Comparison of ENCODE assay signal across 8 cellular contexts in the genomic region with DNA sequence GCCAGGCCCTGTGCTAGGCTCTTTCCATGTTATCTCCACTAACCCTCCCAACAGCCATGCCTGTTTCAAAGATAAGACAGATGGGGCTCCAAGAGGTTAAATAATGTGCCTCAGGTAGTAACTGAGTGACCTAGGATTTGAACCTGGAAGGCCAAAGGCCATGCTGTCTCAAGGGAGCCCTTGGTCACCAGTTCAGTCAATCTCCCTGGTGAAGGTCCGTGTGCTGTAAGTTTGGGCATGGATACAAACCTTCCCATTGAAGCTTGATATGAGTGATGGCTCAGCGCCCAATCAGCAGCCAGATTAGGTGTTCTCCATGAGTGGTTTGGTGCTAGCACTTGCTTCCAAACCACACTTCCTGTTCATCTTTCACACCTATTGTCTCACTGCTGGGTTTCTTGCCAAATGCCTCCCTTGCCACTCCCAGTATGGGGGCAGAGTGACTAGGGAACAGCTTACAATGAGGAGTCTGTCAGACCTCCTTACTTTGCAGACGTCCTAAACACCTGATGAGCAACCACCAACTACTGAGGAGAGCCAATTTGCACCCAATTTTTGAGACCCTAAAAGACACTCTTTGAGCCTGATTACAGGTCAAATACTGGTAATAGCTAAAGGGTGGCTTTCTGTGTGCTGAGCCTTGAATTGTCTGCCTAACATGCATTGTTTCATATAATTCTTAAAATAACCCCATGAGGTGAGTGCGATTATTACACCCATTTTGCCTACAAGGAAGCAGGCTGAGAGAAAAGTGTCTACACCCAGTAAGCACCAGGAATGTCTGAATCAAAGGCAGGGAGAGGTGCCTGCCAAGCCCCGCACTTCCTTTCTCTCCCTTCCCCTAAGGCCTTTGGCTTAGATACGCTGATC. TPM values are rescaled to one million over a fixed set of nuclear protein-coding genes. Genes with fewer than 3 reads are reported as not detected.
DNase-seq lines count a peak whose midpoint lies in the region; ATAC-seq and TF ChIP-seq lines count a peak whose summit lies in the region.

No MANE protein-coding gene starts in this region.

- no peaks in the 10 kb centered on the region for H3K36me3 ChIP-seq in tibial artery

- peaks cover 0 to 10% (median 0%) of the 10 kb centered on the region in 4 donors for H3K4me1 ChIP-seq in tibial artery

- H3K9me3 Mint-ChIP-seq in naive thymus-derived CD8-positive, alpha-beta T cell, result no peaks in the 10 kb centered on the region

- intact Hi-C loops in Right ventricle myocardium inferior (cut with DNase I), result no loop called here
- intact Hi-C loops in cardiac septum (cut with DNase I), result no loop called here
- intact Hi-C loops in tibial artery (cut with DNase I; ENCODE audit: low total_unique reads), result loop anchor here (5.0 kb wide), 1 partner anchor 33 kb away; no protein-coding TSS in a partner anchor

- peak overlapping the region in 8 of 10 donors; percentile 7 to 70 (median 49) for H3K4me3 Mint-ChIP-seq in naive thymus-derived CD8-positive, alpha-beta T cell

- DNase-seq in Right ventricle myocardium inferior (ENCODE audit: missing footprints) (peak; percentile 79), cardiac septum (ENCODE audit: low spot score) (no peak), HT-29 (ENCODE audit: low spot score) (peak; percentile 86), T-helper 9 cell (peak; percentile 49), choroid plexus epithelial cell (ENCODE audit: low read depth) (peak; percentile 66), tibial artery (no peak)
- DNase-seq in naive thymus-derived CD8-positive, alpha-beta T cell, result peak in 9 of 10 donors; percentile 19 to 67 (median 37)

- TF ChIP-seq CTCF in choroid plexus epithelial cell (conservative IDR thresholded peaks at IDR 0.05; ENCODE audit: low read depth, low read length) (peak; percentile 24), tibial artery (IDR thresholded peaks at IDR 0.05) (no peak)

- H3K9me3 ChIP-seq in tibial artery, result no peaks in the 10 kb centered on the region

- peaks cover 34 to 69% (median 58%) of the 10 kb centered on the region in 4 donors for H3K4me1 Mint-ChIP-seq in naive thymus-derived CD8-positive, alpha-beta T cell

- no peaks in the 10 kb centered on the region for H3K27me3 ChIP-seq in tibial artery

- H3K27me3 Mint-ChIP-seq in naive thymus-derived CD8-positive, alpha-beta T cell, result peaks cover 0 to 2% (median 0%) of the 10 kb centered on the region in 5 donors

- no peaks in the 10 kb centered on the region for H3K36me3 Mint-ChIP-seq in naive thymus-derived CD8-positive, alpha-beta T cell

- POLR2A ChIA-PET in naive thymus-derived CD8-positive, alpha-beta T cell (lab: Charles Lee), result interaction anchor here (0.6 to 1.2 kb wide), 3 partner anchors 29 to 54 kb away, joined by 3 to 4 read pairs (median 3); no protein-coding TSS in a partner anchor

- no peak overlapping the region for H3K4me3 ChIP-seq in choroid plexus epithelial cell (ENCODE audit: low read depth, low read length)
- H3K4me3 ChIP-seq in tibial artery, result no peak overlapping the region

- H3K27ac Mint-ChIP-seq in naive thymus-derived CD8-positive, alpha-beta T cell, result peak overlapping the region in 9 of 10 donors; percentile 57 to 95 (median 84)

- ATAC-seq in Right ventricle myocardium inferior (peak; percentile 84), GM18519 (IDR thresholded peaks at IDR 0.05; ENCODE audit: low FRiP score, unreplicated experiment) (no peak)
- ATAC-seq in naive thymus-derived CD8-positive, alpha-beta T cell, result peak; percentile 61 to 62

- no peak overlapping the region for H3K27ac ChIP-seq in tibial artery

RNA-seq across cellular contexts. Expression of gene FOS, which starts 48.5 kb away (rescaled TPM):
- total RNA-seq in Right ventricle myocardium inferior, result 9.5 TPM
- 25.8 TPM for total RNA-seq in cardiac septum
- total RNA-seq in HT-29 (2014; rRNA removed; shearing (Covaris generic)), result 616 and 667 TPM in 2 replicates
- 1 to 10 TPM; 9.4 to 9.6 TPM for total RNA-seq in naive thymus-derived CD8-positive, alpha-beta T cell
- polyA plus RNA-seq in naive thymus-derived CD8-positive, alpha-beta T cell, result 100 to 1,000 TPM in 2 of 3 donors, 10 to 100 TPM in 1; 80.3 to 510 (median 252) TPM

RNA-seq across cellular contexts. Expression of gene TMED10, which starts 53.7 kb away (rescaled TPM):
- total RNA-seq in Right ventricle myocardium inferior (280 TPM), cardiac septum (283 TPM)
- 136 and 148 TPM in 2 replicates for total RNA-seq in HT-29 (2014; rRNA removed; shearing (Covaris generic))
- 100 to 1,000 TPM; 130 to 132 TPM for total RNA-seq in naive thymus-derived CD8-positive, alpha-beta T cell
- polyA plus RNA-seq in naive thymus-derived CD8-positive, alpha-beta T cell, result 100 to 1,000 TPM; 219 to 318 (median 272) TPM

Comparison
In these comparisons a context has a peak if more than half of its experiments do, and no peak if none do; other contexts are left out.
1. DNase-seq: peak in Right ventricle myocardium inferior (single experiment), HT-29 (single experiment), T-helper 9 cell (single experiment), choroid plexus epithelial cell (single experiment) and naive thymus-derived CD8-positive, alpha-beta T cell (9 of 10); none in cardiac septum (single experiment) and tibial artery (0 of 2).
2. RNA of gene FOS, which starts 48.5 kb away (total RNA-seq): 616 to 667 TPM in HT-29; 25.8 TPM in cardiac septum (single experiment), 9.4 to 9.6 TPM in naive thymus-derived CD8-positive, alpha-beta T cell and 9.5 TPM in Right ventricle myocardium inferior (single experiment); every median in the first group is over 10 times any median in the second.